ENCODE assay signal across 10 cellular contexts in genomic region chr20:46959081-46959692, GRCh38.
DNase-seq lines count a peak whose midpoint lies in the region; ATAC-seq and TF ChIP-seq lines count a peak whose summit lies in the region.
"Had no signal": no experiment of that assay in that cellular context is flagged by ENCODE, and none has a peak within 500 bp of the region (broad histone marks: within the 10 kb centered on the region; RNA-seq: fewer than 3 reads in every experiment).

No MANE protein-coding gene starts in this region.

- no peak overlapping the region for H3K4me3 Mint-ChIP-seq in neural crest cell
- H3K4me3 Mint-ChIP-seq: naive thymus-derived CD4-positive, alpha-beta T cell had no signal

- peak overlapping the region; percentile 48 for H3K27ac Mint-ChIP-seq in neural crest cell (ENCODE audit: unreplicated experiment)
- H3K27ac Mint-ChIP-seq: naive thymus-derived CD4-positive, alpha-beta T cell had no signal

- no peak for ATAC-seq in HG03460 (IDR thresholded peaks at IDR 0.05; ENCODE audit: unreplicated experiment)
- ATAC-seq: naive thymus-derived CD4-positive, alpha-beta T cell had no signal

- H3K4me1 Mint-ChIP-seq in neural crest cell: peaks cover 15% of the 10 kb centered on the region
- H3K4me1 Mint-ChIP-seq: naive thymus-derived CD4-positive, alpha-beta T cell had no signal

- H3K36me3 Mint-ChIP-seq in neural crest cell (ENCODE audit: low read depth): no peaks in the 10 kb centered on the region
- H3K36me3 Mint-ChIP-seq: naive thymus-derived CD4-positive, alpha-beta T cell had no signal

- TF ChIP-seq CTCF in choroid plexus epithelial cell (conservative IDR thresholded peaks at IDR 0.05; ENCODE audit: low read depth, low read length) (no peak), neural crest cell (conservative IDR thresholded peaks at IDR 0.05) (no peak)

- no peak overlapping the region for H3K4me3 ChIP-seq in choroid plexus epithelial cell (ENCODE audit: low read depth, low read length)

- peaks cover 6% of the 10 kb centered on the region for H3K9me3 Mint-ChIP-seq in neural crest cell

- DNase-seq in ELR (ENCODE audit: low read depth): peak; percentile 96
- peak; percentile 4 for DNase-seq in NCI-H446 treated with DMSO at 0.1 percent for 48 hours (lab: John Stamatoyannopoulos, UW)
- DNase-seq in choroid plexus epithelial cell (ENCODE audit: low read depth): peak; percentile 88
- no peak for DNase-seq in neural crest cell (ENCODE audit: low read depth, low spot score)
- DNase-seq in NCI-H1105 treated with DMSO at 0.1 percent for 48 hours (lab: John Stamatoyannopoulos, UW): no peak
- no peak for DNase-seq in stimulated activated CD4-positive, alpha-beta T cell treated with anti-CD3 and anti-CD28 coated beads, Interleukin-2, amount 100 ng/mL, for 48 hours
- no peak for DNase-seq in ecto neural progenitor cell (ENCODE audit: low spot score)
- DNase-seq: naive thymus-derived CD4-positive, alpha-beta T cell; substantia nigra had no signal

- H3K27me3 Mint-ChIP-seq in neural crest cell (ENCODE audit: low read depth): no peaks in the 10 kb centered on the region

Comparison
In these comparisons a context has a peak if more than half of its experiments do, and no peak if none do; other contexts are left out.
1. DNase-seq: peak in ELR (single experiment), NCI-H446 treated with DMSO at 0.1 percent for 48 hours (single experiment) and choroid plexus epithelial cell (single experiment); none in neural crest cell (single experiment), NCI-H1105 treated with DMSO at 0.1 percent for 48 hours (single experiment), stimulated activated CD4-positive, alpha-beta T cell treated with anti-CD3 and anti-CD28 coated beads, Interleukin-2, amount 100 ng/mL, for 48 hours (0 of 2) and ecto neural progenitor cell (single experiment).